In the genomic region with DNA sequence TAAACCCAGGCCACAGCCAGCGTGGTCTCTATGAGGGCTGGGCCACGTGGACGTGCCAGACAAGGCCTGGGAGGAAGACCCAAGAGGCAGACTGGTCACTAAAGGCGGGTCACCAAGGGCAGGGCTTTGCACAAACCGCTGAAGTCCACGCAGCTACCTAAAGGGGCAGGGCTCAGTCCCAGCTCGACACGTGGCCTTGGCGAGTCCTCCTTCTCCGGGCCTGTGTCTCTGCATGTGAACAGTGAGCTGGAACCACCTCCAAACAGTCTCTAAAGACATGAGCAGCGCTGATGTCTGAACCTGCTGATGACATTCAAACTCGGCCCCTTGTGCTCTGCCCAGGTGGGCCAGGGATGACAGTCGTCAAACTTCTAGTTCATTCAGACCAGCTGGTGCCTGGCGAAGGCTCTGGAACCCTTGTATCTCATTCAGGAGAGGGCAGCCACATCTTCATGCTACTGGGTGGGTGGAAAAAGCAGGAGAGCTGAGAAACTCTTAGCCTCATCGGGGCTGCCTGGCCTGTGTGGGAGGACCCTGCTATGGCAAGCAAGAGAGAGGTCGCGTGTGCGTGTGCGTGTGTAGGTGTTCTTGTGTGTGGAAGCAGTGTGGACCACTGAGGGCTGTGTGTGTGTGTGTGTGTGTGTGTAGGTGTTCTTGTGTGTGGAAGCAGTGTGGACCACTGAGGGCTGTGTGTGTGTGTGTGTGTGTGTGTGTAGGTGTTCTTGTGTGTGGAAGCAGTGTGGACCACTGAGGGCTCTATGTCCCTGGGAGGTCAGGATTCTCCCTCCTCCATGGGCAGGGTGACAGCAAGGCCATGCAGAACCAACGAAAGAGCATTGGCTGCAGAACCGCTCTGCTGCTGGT, we compare ENCODE assay signal across 1 cellular context.
TF ChIP-seq lines count a peak whose summit lies in the region.

No MANE protein-coding gene starts in this region.

TF ChIP-seq in H1, 55 proteins besides CTCF, POLR2A, EP300 and RAD21:
- no peak for TF ChIP-seq TAF1 (IDR thresholded peaks at IDR 0.05; ENCODE audit: low read depth, low read length)
- TF ChIP-seq SP1 (IDR thresholded peaks at IDR 0.05; ENCODE audit: low read depth, low read length), result no peak
- no peak for TF ChIP-seq CHD2 (IDR thresholded peaks at IDR 0.05; ENCODE audit: low read length)
- TF ChIP-seq HDAC2 (IDR thresholded peaks at IDR 0.05; ENCODE audit: borderline replicate concordance in 1 of 2, low read depth in 2 of 2, low read length in 2 of 2), result no peak
- no peak for TF ChIP-seq TBP (IDR thresholded peaks at IDR 0.05; ENCODE audit: low read depth, low read length)
- TF ChIP-seq PHF8 (conservative IDR thresholded peaks at IDR 0.05; ENCODE audit: low read depth, low read length), result no peak
- no peak for TF ChIP-seq HDAC6 (IDR thresholded peaks at IDR 0.05; ENCODE audit: low read depth, low read length)
